Comparison of ENCODE assay signal across 10 cellular contexts in genomic region chr2:64179582-64180321, GRCh38. TPM values are rescaled to one million over a fixed set of nuclear protein-coding genes. Genes with fewer than 3 reads are reported as not detected.
DNase-seq lines count a peak whose midpoint lies in the region; ATAC-seq and TF ChIP-seq lines count a peak whose summit lies in the region.
"Had no signal": no experiment of that assay in that cellular context is flagged by ENCODE, and none has a peak within 500 bp of the region (broad histone marks: within the 10 kb centered on the region; RNA-seq: fewer than 3 reads in every experiment).

No MANE protein-coding gene starts in this region.

- DNase-seq in mesendoderm (no peak), BE2C (no peak), Kasumi-1 (lab: John Stamatoyannopoulos, UW) (no peak), erythroblast (lab: John Stamatoyannopoulos, UW) (no peak), gastrocnemius medialis (no peak)
- DNase-seq: IMR-90, PC-3 had no signal

- H3K9me3 ChIP-seq in BE2C (no peaks in the 10 kb centered on the region), gastrocnemius medialis (no peaks in the 10 kb centered on the region)

- H3K18ac ChIP-seq in mesendoderm (ENCODE audit: low read length) = peak overlapping the region; percentile 28

- H3K56ac ChIP-seq in mesendoderm (ENCODE audit: low read length) = no peak overlapping the region

- H3K27me3 ChIP-seq in mesendoderm (ENCODE audit: insufficient read depth, low read length, poor library complexity) = no peaks in the 10 kb centered on the region
- no peaks in the 10 kb centered on the region for H3K27me3 ChIP-seq in BE2C
- H3K27me3 ChIP-seq in gastrocnemius medialis = no peaks in the 10 kb centered on the region

- H2AK5ac ChIP-seq in mesendoderm (ENCODE audit: low read length) = no peak overlapping the region

- H2BK120ac ChIP-seq in mesendoderm (ENCODE audit: low read depth, low read length) = no peak overlapping the region

- H3K36me3 ChIP-seq in mesendoderm (ENCODE audit: control insufficient read depth, insufficient read depth, low read length) (no peaks in the 10 kb centered on the region), BE2C (no peaks in the 10 kb centered on the region), gastrocnemius medialis (no peaks in the 10 kb centered on the region)

- no peak overlapping the region for H3K4ac ChIP-seq in mesendoderm (ENCODE audit: low read depth, low read length)

- WGBS in mesendoderm (ENCODE audit: extremely low coverage, insufficient coverage, low lambda C conversion rate) = no CpG with 5 or more reads among the region's 10 CpGs

- H3K4me1 ChIP-seq in mesendoderm (ENCODE audit: control insufficient read depth, low read depth, low read length) (peaks cover 8% of the 10 kb centered on the region), BE2C (no peaks in the 10 kb centered on the region), gastrocnemius medialis (peaks cover 0 to 3% of the 10 kb centered on the region in 2 donors)

- H3K27ac ChIP-seq in mesendoderm (ENCODE audit: low read depth, low read length) (no peak overlapping the region), gastrocnemius medialis (no peak overlapping the region)

- no peak overlapping the region for H4K5ac ChIP-seq in mesendoderm (ENCODE audit: low read length)

- TF ChIP-seq POLR2A in erythroblast (IDR thresholded peaks at IDR 0.05; ENCODE audit: low read length) (no peak), gastrocnemius medialis (IDR thresholded peaks at IDR 0.05) (no peak)

- peak; percentile 93 for ATAC-seq in GM18868 (IDR thresholded peaks at IDR 0.05; ENCODE audit: unreplicated experiment)
- ATAC-seq in GM21825 (IDR thresholded peaks at IDR 0.05; ENCODE audit: unreplicated experiment) = peak; percentile 82
- peak; percentile 70 for ATAC-seq in HG03460 (IDR thresholded peaks at IDR 0.05; ENCODE audit: unreplicated experiment)
- no peak for ATAC-seq in gastrocnemius medialis
- ATAC-seq: PC-3 had no signal

- in situ Hi-C loops in gastrocnemius medialis (cut with MboI; ENCODE audit: low sequenced_read_pairs in 4 of 4) = no loop called here

- no peak overlapping the region for H4K8ac ChIP-seq in mesendoderm (ENCODE audit: low read depth, low read length)

- H3K4me2 ChIP-seq in mesendoderm (ENCODE audit: low read length) = no peak overlapping the region

- TF ChIP-seq CTCF in BE2C (IDR thresholded peaks at IDR 0.05; ENCODE audit: low read depth, low read length) (no peak), gastrocnemius medialis (IDR thresholded peaks at IDR 0.05 in 4 of 5, conservative IDR thresholded peaks at IDR 0.05 in 1 of 5) (no peak)

- no peaks in the 10 kb centered on the region for H3K79me1 ChIP-seq in mesendoderm (ENCODE audit: low read length)

- intact Hi-C loops in gastrocnemius medialis (cut with DNase I; ENCODE audit: low total_unique reads) = no loop called here

- H2BK5ac ChIP-seq in mesendoderm (ENCODE audit: low read length) = no peak overlapping the region

- H3K23ac ChIP-seq in mesendoderm (ENCODE audit: low read length) = no peak overlapping the region

- H3K79me2 ChIP-seq in mesendoderm (ENCODE audit: control insufficient read depth, insufficient read depth, low read length) = no peaks in the 10 kb centered on the region

- H2BK15ac ChIP-seq in mesendoderm (replicated peaks; ENCODE audit: low read depth) = peak overlapping the region; percentile 41

- H3K4me3 ChIP-seq in mesendoderm (ENCODE audit: low read length) = no peak overlapping the region
- H3K4me3 ChIP-seq in BE2C (ENCODE audit: low read depth, low read length) = no peak overlapping the region
- no peak overlapping the region for H3K4me3 ChIP-seq in gastrocnemius medialis

- H3K9ac ChIP-seq in mesendoderm (ENCODE audit: low read length) = no peak overlapping the region

RNA-seq across cellular contexts. Expression of gene PELI1, which starts 35.5 kb away (rescaled TPM):
- polyA plus RNA-seq in mesendoderm (2013, experiment 1 of 2) = 44.0 TPM
- 41.3 TPM for polyA plus RNA-seq in mesendoderm (2013, experiment 2 of 2)
- 15.5 TPM for polyA plus RNA-seq in BE2C (2012; ENCODE audit: insufficient read depth, insufficient read length, low read depth)
- total RNA-seq in gastrocnemius medialis = 1 to 10 TPM; 3.7 to 7.5 (median 5.9) TPM

Comparison
In these comparisons a context has a peak if more than half of its experiments do, and no peak if none do; other contexts are left out.
1. ATAC-seq: peak in GM18868 (single experiment), GM21825 (single experiment) and HG03460 (single experiment); none in gastrocnemius medialis (0 of 2).